9 cellular contexts compared by ENCODE assay signal in genomic region chr2:231613054-231613654, GRCh38. TPM values are rescaled to one million over a fixed set of nuclear protein-coding genes. Genes with fewer than 3 reads are reported as not detected.
DNase-seq lines count a peak whose midpoint lies in the region; ATAC-seq, FAIRE-seq and TF ChIP-seq lines count a peak whose summit lies in the region.
"Had no signal": no experiment of that assay in that cellular context is flagged by ENCODE, and none has a peak within 500 bp of the region (broad histone marks: within the 10 kb centered on the region; RNA-seq: fewer than 3 reads in every experiment).

No MANE protein-coding gene starts in this region.

- no peaks in the 10 kb centered on the region for H3K9me3 Mint-ChIP-seq in activated T-helper 1 cell treated with anti-CD3 and anti-CD28 coated beads, Interleukin-12 subunit alpha, Interleukin-12 subunit beta, Interleukin-2, Interleukin-4 antibody, amounts not matched to agents 30 ng/mL and 10 ng/mL and 1 ng/mL, durations not matched to agents 14 hours and 24 hours and 36 hours

- H3K27me3 ChIP-seq in right cardiac atrium (ENCODE audit: control insufficient read depth, insufficient read depth) (no peaks in the 10 kb centered on the region), small intestine (ENCODE audit: control insufficient read depth in 2 of 2, insufficient read depth in 2 of 2, low read length in 2 of 2) (no peaks in the 10 kb centered on the region)

- no peaks in the 10 kb centered on the region for H3K36me3 ChIP-seq in small intestine (ENCODE audit: control insufficient read depth in 2 of 2, insufficient read depth in 2 of 2, low read length in 2 of 2)

- H3K4me1 Mint-ChIP-seq in activated T-helper 1 cell treated with anti-CD3 and anti-CD28 coated beads, Interleukin-12 subunit alpha, Interleukin-12 subunit beta, Interleukin-2, Interleukin-4 antibody, amounts not matched to agents 30 ng/mL and 10 ng/mL and 1 ng/mL, durations not matched to agents 14 hours and 24 hours and 36 hours (ENCODE audit: low read depth), result peaks cover 73% of the 10 kb centered on the region

- DNase-seq in GM12892 (ENCODE audit: insufficient read length), result no peak
- DNase-seq in activated T-helper 1 cell treated with anti-CD3 and anti-CD28 coated beads, Interleukin-12 subunit alpha, Interleukin-12 subunit beta, Interleukin-2, Interleukin-4 antibody, amounts not matched to agents 30 ng/mL and 10 ng/mL and 1 ng/mL, durations not matched to agents 14 hours and 24 hours and 36 hours (ENCODE audit: low spot score), result no peak
- peak; percentile 46 to 76 (median 74) for DNase-seq in right cardiac atrium
- peak; percentile 53 for DNase-seq in small intestine
- no peak for DNase-seq in germinal center (ENCODE audit: low spot score)
- no peak for DNase-seq in GM20000 (ENCODE audit: low spot score)
- no peak for DNase-seq in DMS114 treated with DMSO at 0.1 percent for 48 hours (lab: John Stamatoyannopoulos, UW; ENCODE audit: unreplicated experiment)

- WGBS in right cardiac atrium, result 29% methylated on average over 15 of the region's 15 CpGs
- 19 to 23% (median 23%) methylated on average over 15 of the region's 15 CpGs for WGBS in small intestine, 3 donors

- intact Hi-C loops in activated T-helper 1 cell treated with anti-CD3 and anti-CD28 coated beads, Interleukin-12 subunit alpha, Interleukin-12 subunit beta, Interleukin-2, Interleukin-4 antibody, amounts not matched to agents 30 ng/mL and 10 ng/mL and 1 ng/mL, durations not matched to agents 14 hours and 24 hours and 36 hours (cut with micrococcal nuclease), result loop anchor here (5.0 kb wide), 1 partner anchor 939 kb away; the partner anchor contains the start of genes EIF4E2 and TIGD1
- intact Hi-C loops in right cardiac atrium (cut with DNase I), result loop anchor here (2.0 to 5.0 kb wide), 6 partner anchors 34 to 102 kb away; no protein-coding TSS in a partner anchor

- no peaks in the 10 kb centered on the region for H3K27me3 Mint-ChIP-seq in activated T-helper 1 cell treated with anti-CD3 and anti-CD28 coated beads, Interleukin-12 subunit alpha, Interleukin-12 subunit beta, Interleukin-2, Interleukin-4 antibody, amounts not matched to agents 30 ng/mL and 10 ng/mL and 1 ng/mL, durations not matched to agents 14 hours and 24 hours and 36 hours (ENCODE audit: insufficient read depth)

- H3K27ac ChIP-seq in right cardiac atrium (ENCODE audit: low read length) (peak overlapping the region; percentile 99), small intestine (ENCODE audit: low read depth in 1 of 2, low read length in 1 of 2) (peak overlapping the region; percentile 77 to 99)

- peaks cover 4% of the 10 kb centered on the region for H3K4me1 ChIP-seq in right cardiac atrium (ENCODE audit: control insufficient read depth, insufficient read depth, low read length)
- peaks cover 4 to 5% of the 10 kb centered on the region in 2 donors for H3K4me1 ChIP-seq in small intestine (ENCODE audit: control insufficient read depth in 2 of 2, insufficient read depth in 1 of 2, low read depth in 1 of 2, low read length in 1 of 2)

- H3K27ac Mint-ChIP-seq in activated T-helper 1 cell treated with anti-CD3 and anti-CD28 coated beads, Interleukin-12 subunit alpha, Interleukin-12 subunit beta, Interleukin-2, Interleukin-4 antibody, amounts not matched to agents 30 ng/mL and 10 ng/mL and 1 ng/mL, durations not matched to agents 14 hours and 24 hours and 36 hours, result peak overlapping the region; percentile 97

- H3K9me3 ChIP-seq in right cardiac atrium (ENCODE audit: control insufficient read depth, low read length), result no peaks in the 10 kb centered on the region
- no peaks in the 10 kb centered on the region for H3K9me3 ChIP-seq in small intestine (ENCODE audit: control insufficient read depth, low read depth)

- no peak for TF ChIP-seq CTCF in GM20000 (IDR thresholded peaks at IDR 0.05; ENCODE audit: extremely low read depth, missing control alignments)

- TF ChIP-seq POLR2A in GM12892 (IDR thresholded peaks at IDR 0.05; ENCODE audit: low read depth, low read length), result no peak

- H3K4me3 Mint-ChIP-seq in activated T-helper 1 cell treated with anti-CD3 and anti-CD28 coated beads, Interleukin-12 subunit alpha, Interleukin-12 subunit beta, Interleukin-2, Interleukin-4 antibody, amounts not matched to agents 30 ng/mL and 10 ng/mL and 1 ng/mL, durations not matched to agents 14 hours and 24 hours and 36 hours, result peak overlapping the region; percentile 80

- H3K4me3 ChIP-seq in right cardiac atrium (ENCODE audit: low read length) (no peak overlapping the region), small intestine (ENCODE audit: low read depth in 1 of 2, low read length in 2 of 2) (peak overlapping the region in 1 of 2 donors; percentile 50)

- peak; percentile 65 for FAIRE-seq in GM12892 (lab: Jason Lieb, UNC)
- no peak for FAIRE-seq in small intestine (lab: Jason Lieb, UNC)

- no peaks in the 10 kb centered on the region for H3K36me3 Mint-ChIP-seq in activated T-helper 1 cell treated with anti-CD3 and anti-CD28 coated beads, Interleukin-12 subunit alpha, Interleukin-12 subunit beta, Interleukin-2, Interleukin-4 antibody, amounts not matched to agents 30 ng/mL and 10 ng/mL and 1 ng/mL, durations not matched to agents 14 hours and 24 hours and 36 hours (ENCODE audit: low read depth)

- ATAC-seq in HG03139 (IDR thresholded peaks at IDR 0.05; ENCODE audit: unreplicated experiment) (peak; percentile 8), right cardiac atrium (no peak)

RNA-seq across cellular contexts. Expression of gene TEX44, which starts 20.5 kb away (rescaled TPM):
- polyA plus RNA-seq in GM12892 (2012; ENCODE audit: missing spikeins), result not detected
- total RNA-seq in activated T-helper 1 cell treated with anti-CD3 and anti-CD28 coated beads, Interleukin-12 subunit alpha, Interleukin-12 subunit beta, Interleukin-2, Interleukin-4 antibody, amounts not matched to agents 30 ng/mL and 10 ng/mL and 1 ng/mL, durations not matched to agents 14 hours and 24 hours and 36 hours, result not detected in 2 replicates
- total RNA-seq in right cardiac atrium, result not detected
- polyA plus RNA-seq in right cardiac atrium, result not detected
- not detected for polyA plus RNA-seq in small intestine
- total RNA-seq: activated CD8-positive, alpha-beta memory T cell treated with anti-CD3 and anti-CD28 coated beads for 36 hours had no signal

Comparison
In these comparisons a context has a peak if more than half of its experiments do, and no peak if none do; other contexts are left out.
1. DNase-seq: peak in right cardiac atrium (3 of 3) and small intestine (single experiment); none in GM12892 (single experiment), activated T-helper 1 cell treated with anti-CD3 and anti-CD28 coated beads, Interleukin-12 subunit alpha, Interleukin-12 subunit beta, Interleukin-2, Interleukin-4 antibody, amounts not matched to agents 30 ng/mL and 10 ng/mL and 1 ng/mL, durations not matched to agents 14 hours and 24 hours and 36 hours (single experiment), germinal center (single experiment), GM20000 (single experiment) and DMS114 treated with DMSO at 0.1 percent for 48 hours (single experiment).